10 cellular contexts compared by ENCODE assay signal in genomic region chr13:108182652-108183051, GRCh38.
"Had no signal": no experiment of that assay in that cellular context is flagged by ENCODE, and none has a peak within 500 bp of the region (broad histone marks: within the 10 kb centered on the region; RNA-seq: fewer than 3 reads in every experiment).

No MANE protein-coding gene starts in this region.

- ATAC-seq: GM23338, HCT116, K562 had no signal

- H3K4me3 ChIP-seq: GM23338, HAP-1, K562 had no signal

- H3K4me2 ChIP-seq: GM23338 had no signal

- DNase-seq: H7, HFFc6, IMR-90, KG1 had no signal

- H3K9me3 ChIP-seq: HAP-1 had no signal

- H3K4me1 ChIP-seq: HAP-1 had no signal

- H3K36me3 ChIP-seq: HAP-1 had no signal

- FAIRE-seq: H1, HTR-8/SVneo, K562 had no signal

- H2AFZ ChIP-seq: GM23338 had no signal
